Comparison of ENCODE assay signal across 8 cellular contexts in the genomic region with DNA sequence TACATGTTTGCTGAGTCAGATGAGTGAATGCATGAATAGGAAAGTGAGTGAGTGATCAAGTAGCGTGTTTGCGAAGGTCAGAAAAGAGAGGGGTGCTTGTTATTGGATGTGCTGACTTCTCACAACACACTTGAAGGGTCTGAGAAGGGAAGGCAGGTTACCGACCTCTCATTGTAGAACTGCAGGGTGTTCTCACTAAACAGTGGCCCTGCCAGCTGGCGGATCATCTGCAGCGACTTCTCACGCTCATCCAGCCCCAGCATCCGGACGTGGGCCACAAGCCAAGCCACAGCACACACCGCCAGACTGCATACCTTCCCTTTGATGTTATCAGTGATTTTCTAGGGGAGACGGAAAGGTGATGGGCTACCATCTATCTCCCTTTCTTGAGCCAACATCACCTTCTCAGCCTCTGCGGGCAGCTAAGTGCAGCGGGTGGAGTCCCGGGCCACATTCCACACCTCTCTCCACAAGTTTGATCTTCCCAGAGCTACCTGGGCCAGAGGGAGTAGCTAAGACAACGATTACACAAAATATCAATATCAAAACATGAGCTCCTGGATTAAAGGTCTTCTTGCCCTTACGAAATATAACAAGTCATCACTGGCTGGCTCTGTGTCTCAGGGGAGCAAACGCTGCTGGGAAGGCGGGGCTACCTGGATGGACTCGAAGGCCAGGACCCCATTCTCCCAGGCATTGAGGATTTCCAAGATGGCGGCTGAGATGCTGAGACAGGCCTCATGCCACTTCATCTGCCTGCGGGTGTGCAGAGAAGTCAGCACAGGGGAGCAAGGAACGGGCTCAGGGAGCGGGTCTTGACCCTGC. TPM values are rescaled to one million over a fixed set of nuclear protein-coding genes. Genes with fewer than 3 reads are reported as not detected.
A peak's percentile ranks its signal among the peaks of the same experiment; 100 is the strongest.
DNase-seq lines count a peak whose midpoint lies in the region; ATAC-seq and TF ChIP-seq lines count a peak whose summit lies in the region.

No MANE protein-coding gene starts in this region.

- CTCF ChIA-PET in CD4-positive, alpha-beta T cell (lab: Charles Lee), result interaction anchor here (0.6 to 1.8 kb wide), 8 partner anchors 13 to 423 kb away, joined by 3 to 5 read pairs (median 3); partner anchors contain the start of gene MED24

- H3K36me3 Mint-ChIP-seq in CD4-positive, alpha-beta T cell (ENCODE audit: low read depth), result peaks cover 72% of the 10 kb centered on the region
- H3K36me3 Mint-ChIP-seq in neural progenitor cell, result peaks cover 34% of the 10 kb centered on the region

- peak overlapping the region; percentile 6 for H3K4me3 Mint-ChIP-seq in CD4-positive, alpha-beta T cell
- no peak overlapping the region for H3K4me3 Mint-ChIP-seq in neural progenitor cell

- no peaks in the 10 kb centered on the region for H3K9me3 ChIP-seq in CD4-positive, alpha-beta T cell (ENCODE audit: control insufficient read depth, low read length)
- H3K9me3 ChIP-seq in neural progenitor cell (ENCODE audit: low read depth), result no peaks in the 10 kb centered on the region

- DNase-seq in CD4-positive, alpha-beta T cell, result peak; percentile 30 to 64 (median 42)
- DNase-seq in NCI-H1694 treated with DMSO at 0.1 percent for 48 hours (lab: John Stamatoyannopoulos, UW) (peak; percentile 64), activated T-helper 1 cell treated with Interleukin-2 at 50 U/mL for 16 hours (ENCODE audit: low read depth) (peak; percentile 44), hepatic stellate cell (ENCODE audit: low spot score) (peak; percentile 1), H7 (no peak), neural progenitor cell (ENCODE audit: low spot score) (no peak), SK-N-DZ (ENCODE audit: low spot score) (no peak)

- H3K9ac ChIP-seq in neural progenitor cell, result no peak overlapping the region

- H3K4me1 Mint-ChIP-seq in CD4-positive, alpha-beta T cell (ENCODE audit: low read depth), result peaks cover 23% of the 10 kb centered on the region
- H3K4me1 Mint-ChIP-seq in neural progenitor cell, result peaks cover 6% of the 10 kb centered on the region

- no peak overlapping the region for H2AFZ ChIP-seq in neural progenitor cell (replicated peaks)

- H3K36me3 ChIP-seq in H7 (replicated peaks; ENCODE audit: control insufficient read depth, insufficient read depth, low read length) (peaks cover 29% of the 10 kb centered on the region), neural progenitor cell (no peaks in the 10 kb centered on the region)

- no peaks in the 10 kb centered on the region for H3K9me3 Mint-ChIP-seq in CD4-positive, alpha-beta T cell
- H3K9me3 Mint-ChIP-seq in neural progenitor cell, result no peaks in the 10 kb centered on the region

- intact Hi-C loops in CD4-positive, alpha-beta T cell (cut with DNase I, micrococcal nuclease), result loop anchor here (2.0 to 10.0 kb wide), 3 partner anchors 153 to 471 kb away; no protein-coding TSS in a partner anchor

- no peak overlapping the region for H3K4me3 ChIP-seq in H7 (ENCODE audit: insufficient read depth, low read depth, low read length)
- H3K4me3 ChIP-seq in neural progenitor cell, result no peak overlapping the region

- no peak overlapping the region for H3K4me2 ChIP-seq in neural progenitor cell

- peak overlapping the region; percentile 34 for H3K27ac Mint-ChIP-seq in CD4-positive, alpha-beta T cell
- H3K27ac Mint-ChIP-seq in neural progenitor cell, result no peak overlapping the region

- TF ChIP-seq CTCF in CD4-positive, alpha-beta T cell (IDR thresholded peaks at IDR 0.05), result no peak
- no peak for TF ChIP-seq CTCF in neural progenitor cell (IDR thresholded peaks at IDR 0.05)

- H3K27ac ChIP-seq in CD4-positive, alpha-beta T cell (ENCODE audit: low read depth, low read length), result no peak overlapping the region
- H3K27ac ChIP-seq in neural progenitor cell, result no peak overlapping the region

- H3F3A ChIP-seq in neural progenitor cell (ENCODE audit: low read depth), result peaks cover 8% of the 10 kb centered on the region

- H3K79me2 ChIP-seq in neural progenitor cell (ENCODE audit: low read depth), result no peaks in the 10 kb centered on the region

- H3K27me3 Mint-ChIP-seq in CD4-positive, alpha-beta T cell, result no peaks in the 10 kb centered on the region
- peaks cover 3% of the 10 kb centered on the region for H3K27me3 Mint-ChIP-seq in neural progenitor cell (ENCODE audit: insufficient read depth, low read depth)

- POLR2A ChIA-PET in CD4-positive, alpha-beta T cell (lab: Charles Lee), result interaction anchor here (0.7 to 1.7 kb wide), 8 partner anchors 12 to 193 kb away, joined by 3 to 6 read pairs (median 4); partner anchors contain the start of genes MED24, NR1D1, PSMD3 and WIPF2

- ATAC-seq in CD4-positive, alpha-beta T cell (ENCODE audit: poor library complexity), result peak; percentile 56
- no peak for ATAC-seq in GM19324 (IDR thresholded peaks at IDR 0.05; ENCODE audit: low FRiP score, unreplicated experiment)

- H4K20me1 ChIP-seq in neural progenitor cell (ENCODE audit: low read depth), result no peaks in the 10 kb centered on the region

- H3K27me3 ChIP-seq in CD4-positive, alpha-beta T cell (ENCODE audit: control insufficient read depth, insufficient read depth, low read length), result no peaks in the 10 kb centered on the region
- H3K27me3 ChIP-seq in H7 (ENCODE audit: control insufficient read depth, insufficient read depth, low read length) (no peaks in the 10 kb centered on the region), neural progenitor cell (no peaks in the 10 kb centered on the region)

- no peaks in the 10 kb centered on the region for H3K4me1 ChIP-seq in neural progenitor cell

RNA-seq across cellular contexts. Expression of gene CSF3, which starts 11.0 kb away (rescaled TPM):
- not detected for total RNA-seq in CD4-positive, alpha-beta T cell
- 0.28 TPM in 1 of 2 replicates, not detected in the other for total RNA-seq in H7 (2014; rRNA removed; shearing (Covaris generic))
- total RNA-seq in neural progenitor cell (ENCODE audit: low replicate concordance), result not detected in 2 replicates
- polyA plus RNA-seq in SK-N-DZ (2014; cell fraction: cytosol; rRNA removed), result 0.32 and 0.63 TPM in 2 replicates
- polyA plus RNA-seq in SK-N-DZ (2014; cell fraction: nucleus; rRNA removed), result 0.27 and 0.50 TPM in 2 replicates

RNA-seq across cellular contexts. Expression of gene MED24, which starts 28.0 kb away (rescaled TPM):
- 10 to 100 TPM; 82.9 to 85.3 TPM for total RNA-seq in CD4-positive, alpha-beta T cell
- 85.6 and 99.9 TPM in 2 replicates for total RNA-seq in H7 (2014; rRNA removed; shearing (Covaris generic))
- 64.3 and 109 TPM in 2 replicates for total RNA-seq in neural progenitor cell (ENCODE audit: low replicate concordance)
- polyA plus RNA-seq in SK-N-DZ (2014; cell fraction: cytosol; rRNA removed), result 71.8 and 93.7 TPM in 2 replicates
- 133 and 217 TPM in 2 replicates for polyA plus RNA-seq in SK-N-DZ (2014; cell fraction: nucleus; rRNA removed)

RNA-seq across cellular contexts. Expression of gene THRA, which starts 36.6 kb away (rescaled TPM):
- total RNA-seq in CD4-positive, alpha-beta T cell, result 10 to 100 TPM; 35.2 to 36.4 TPM
- 13.2 and 15.2 TPM in 2 replicates for total RNA-seq in H7 (2014; rRNA removed; shearing (Covaris generic))
- 14.5 and 20.8 TPM in 2 replicates for total RNA-seq in neural progenitor cell (ENCODE audit: low replicate concordance)
- polyA plus RNA-seq in SK-N-DZ (2014; cell fraction: cytosol; rRNA removed), result 20.7 and 29.0 TPM in 2 replicates
- polyA plus RNA-seq in SK-N-DZ (2014; cell fraction: nucleus; rRNA removed), result 11.1 and 12.1 TPM in 2 replicates

RNA-seq across cellular contexts. Expression of gene PSMD3, which starts 45.6 kb away (rescaled TPM):
- total RNA-seq in CD4-positive, alpha-beta T cell, result 10 to 100 TPM; 66.7 to 71.9 TPM
- total RNA-seq in H7 (2014; rRNA removed; shearing (Covaris generic)), result 243 and 325 TPM in 2 replicates
- total RNA-seq in neural progenitor cell (ENCODE audit: low replicate concordance), result 71.6 and 131 TPM in 2 replicates
- polyA plus RNA-seq in SK-N-DZ (2014; cell fraction: cytosol; rRNA removed), result 214 and 237 TPM in 2 replicates
- 148 and 168 TPM in 2 replicates for polyA plus RNA-seq in SK-N-DZ (2014; cell fraction: nucleus; rRNA removed)

Comparison
In these comparisons a context has a peak if more than half of its experiments do, and no peak if none do; other contexts are left out.
1. DNase-seq: peak in CD4-positive, alpha-beta T cell (10 of 10), NCI-H1694 treated with DMSO at 0.1 percent for 48 hours (single experiment), activated T-helper 1 cell treated with Interleukin-2 at 50 U/mL for 16 hours (single experiment) and hepatic stellate cell (single experiment); none in H7 (single experiment), neural progenitor cell (single experiment) and SK-N-DZ (single experiment).